In the genomic region with DNA sequence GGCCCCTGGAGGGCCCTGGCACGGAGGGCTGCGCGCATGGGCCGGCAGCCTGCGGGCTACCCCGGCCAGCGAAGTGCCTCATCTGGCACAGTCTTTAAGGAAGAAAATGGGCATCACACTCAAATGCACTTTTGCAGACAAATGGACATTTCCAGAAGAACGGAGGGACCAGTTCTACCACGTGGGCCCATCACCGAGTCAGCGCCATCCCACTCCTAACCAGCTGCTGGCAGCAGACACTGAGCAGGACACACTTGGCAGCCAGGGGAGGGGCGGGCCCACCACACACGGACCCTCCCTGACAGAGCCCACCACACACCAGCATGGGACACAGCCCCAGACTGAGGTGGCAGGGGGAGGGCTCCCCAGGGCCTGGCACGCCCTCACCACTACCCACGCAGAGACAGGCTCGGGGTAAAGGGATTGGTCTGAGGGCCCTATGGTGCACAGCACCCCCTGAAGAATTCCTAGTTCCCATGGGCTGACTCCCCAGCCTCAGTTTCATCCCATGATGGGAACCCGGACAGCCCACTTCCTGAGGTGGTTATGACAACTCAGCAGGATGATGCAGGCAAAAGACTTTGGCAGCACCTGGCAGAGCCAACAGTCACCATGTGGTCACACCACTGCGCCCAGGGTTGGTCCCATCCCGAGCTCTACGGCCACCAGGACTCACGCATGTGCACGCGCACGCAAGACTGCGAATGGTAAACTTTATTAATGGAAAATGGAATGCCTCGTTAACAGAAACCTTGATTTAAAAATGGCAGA, we compare ENCODE assay signal across 9 cellular contexts. TPM values are rescaled to one million over a fixed set of nuclear protein-coding genes. Genes with fewer than 3 reads are reported as not detected.
DNase-seq lines count a peak whose midpoint lies in the region; ATAC-seq and TF ChIP-seq lines count a peak whose summit lies in the region.
"Had no signal": no experiment of that assay in that cellular context is flagged by ENCODE, and none has a peak within 500 bp of the region (broad histone marks: within the 10 kb centered on the region; RNA-seq: fewer than 3 reads in every experiment).

No MANE protein-coding gene starts in this region.

- H4K20me1 ChIP-seq in mammary epithelial cell (ENCODE audit: insufficient read depth, low read length): no peaks in the 10 kb centered on the region

- 65% methylated on average over 22 of the region's 26 CpGs for WGBS in mammary epithelial cell (ENCODE audit: low coverage, missing lambda C conversion rate)

- peaks cover 5% of the 10 kb centered on the region for H3K4me1 Mint-ChIP-seq in central memory CD8-positive, alpha-beta T cell
- H3K4me1 Mint-ChIP-seq in immature natural killer cell: peaks cover 4 to 6% of the 10 kb centered on the region in 2 donors

- H3K4me1 ChIP-seq in breast epithelium (peaks cover 0 to 6% of the 10 kb centered on the region in 2 donors), mammary epithelial cell (ENCODE audit: insufficient read depth, low read length) (peaks cover 14% of the 10 kb centered on the region)

- H2AFZ ChIP-seq in mammary epithelial cell (ENCODE audit: low read depth, low read length): no peak overlapping the region

- no peak overlapping the region for H3K9ac ChIP-seq in mammary epithelial cell (ENCODE audit: insufficient read depth, low read length)

- no peaks in the 10 kb centered on the region for H3K9me3 Mint-ChIP-seq in central memory CD8-positive, alpha-beta T cell
- no peaks in the 10 kb centered on the region for H3K9me3 Mint-ChIP-seq in immature natural killer cell

- no peak for TF ChIP-seq POLR2A in breast epithelium (IDR thresholded peaks at IDR 0.05)

- peak; percentile 40 for ATAC-seq in central memory CD8-positive, alpha-beta T cell (replicated peaks; ENCODE audit: extremely low read depth, poor library complexity, severe bottlenecking)
- no peak for ATAC-seq in left lobe of liver
- ATAC-seq: activated CD8-positive, alpha-beta memory T cell treated with anti-CD3 and anti-CD28 coated beads, Interleukin-2, amount 10 ng/mL, durations not matched to agents 7 days and 5 days had no signal

- H3K27me3 ChIP-seq in breast epithelium (no peaks in the 10 kb centered on the region), mammary epithelial cell (ENCODE audit: insufficient read depth, low read length) (no peaks in the 10 kb centered on the region)

- no peak for DNase-seq in breast epithelium (ENCODE audit: low spot score in 2 of 2)
- DNase-seq in mammary epithelial cell: no peak
- DNase-seq in central memory CD8-positive, alpha-beta T cell (ENCODE audit: low spot score in 2 of 2): no peak
- peak; percentile 15 for DNase-seq in myocyte (ENCODE audit: low read depth)
- no peak for DNase-seq in immature natural killer cell
- DNase-seq in NCI-H2107 (lab: John Stamatoyannopoulos, UW): no peak
- no peak for DNase-seq in left lobe of liver (ENCODE audit: low spot score)
- DNase-seq: activated CD8-positive, alpha-beta memory T cell treated with anti-CD3 and anti-CD28 coated beads, Interleukin-2, amount 10 ng/mL, durations not matched to agents 7 days and 5 days had no signal

- CTCF ChIA-PET in mammary epithelial cell (lab: Charles Lee; ENCODE audit: low non-redundant PET): no interaction called here

- BruUV-seq in mammary epithelial cell (replicated peaks; lab: Mats Ljungman, UMichigan): no TSS peak

- H3K4me3 ChIP-seq in breast epithelium: peak overlapping the region in 1 of 3 donors; percentile 47
- H3K4me3 ChIP-seq in mammary epithelial cell (replicated peaks in 1 of 3; ENCODE audit: insufficient read depth in 1 of 3, low read depth in 2 of 3, low read length in 3 of 3): no peak overlapping the region

- in situ Hi-C loops in mammary epithelial cell (cut with MboI; ENCODE audit: low sequenced_read_pairs in 2 of 2): loop anchor here in 1 of 2 donors (25.0 kb wide), 1 partner anchor 549 kb away; no protein-coding TSS in a partner anchor

- TF ChIP-seq CTCF in breast epithelium (IDR thresholded peaks at IDR 0.05) (no peak), mammary epithelial cell (conservative IDR thresholded peaks at IDR 0.05 in 1 of 2, IDR thresholded peaks at IDR 0.05 in 1 of 2; ENCODE audit: extremely low read depth in 1 of 2, insufficient read depth in 1 of 2, low read depth in 1 of 2, low read length in 2 of 2) (no peak)

- H3K79me2 ChIP-seq in mammary epithelial cell (ENCODE audit: insufficient read depth, low read length): peaks cover 5% of the 10 kb centered on the region

- H3K9me3 ChIP-seq in breast epithelium: no peaks in the 10 kb centered on the region
- no peaks in the 10 kb centered on the region for H3K9me3 ChIP-seq in mammary epithelial cell (replicated peaks; ENCODE audit: insufficient read depth, low read length)

- dilution Hi-C loops in mammary epithelial cell (cut with HindIII; ENCODE audit: low sequenced_read_pairs): loop anchor here (5.0 kb wide), 1 partner anchor 36 kb away; a partner anchor contains a TSS

- H3K4me3 Mint-ChIP-seq in central memory CD8-positive, alpha-beta T cell: no peak overlapping the region
- no peak overlapping the region for H3K4me3 Mint-ChIP-seq in immature natural killer cell
- H3K4me3 Mint-ChIP-seq: activated CD8-positive, alpha-beta memory T cell treated with anti-CD3 and anti-CD28 coated beads, Interleukin-2, amount 10 ng/mL, durations not matched to agents 7 days and 5 days had no signal

- H3K27ac ChIP-seq in breast epithelium (peak overlapping the region; percentile 60 to 71), mammary epithelial cell (ENCODE audit: insufficient read depth, low read depth, low read length) (no peak overlapping the region), temporal lobe (ENCODE audit: low read depth, low read length) (peak overlapping the region; percentile 54)

- peaks cover 6% of the 10 kb centered on the region for H3K36me3 ChIP-seq in breast epithelium
- H3K36me3 ChIP-seq in mammary epithelial cell (ENCODE audit: insufficient read depth, low read length): peaks cover 6% of the 10 kb centered on the region

- H3K4me2 ChIP-seq in mammary epithelial cell (ENCODE audit: insufficient read depth, low read depth, low read length): no peak overlapping the region

- H3K36me3 Mint-ChIP-seq in central memory CD8-positive, alpha-beta T cell (ENCODE audit: insufficient read depth): peaks cover 52% of the 10 kb centered on the region
- peaks cover 0 to 27% (median 5%) of the 10 kb centered on the region in 3 donors for H3K36me3 Mint-ChIP-seq in immature natural killer cell

- intact Hi-C loops in breast epithelium (cut with DNase I; ENCODE audit: low total_unique reads): no loop called here
- intact Hi-C loops in mammary epithelial cell (cut with micrococcal nuclease): no loop called here

- peak overlapping the region; percentile 67 for H3K27ac Mint-ChIP-seq in central memory CD8-positive, alpha-beta T cell (ENCODE audit: low read depth)
- no peak overlapping the region for H3K27ac Mint-ChIP-seq in immature natural killer cell
- H3K27ac Mint-ChIP-seq: activated CD8-positive, alpha-beta memory T cell treated with anti-CD3 and anti-CD28 coated beads, Interleukin-2, amount 10 ng/mL, durations not matched to agents 7 days and 5 days had no signal

- H3K27me3 Mint-ChIP-seq in central memory CD8-positive, alpha-beta T cell: no peaks in the 10 kb centered on the region
- peaks cover 2% of the 10 kb centered on the region in 3 donors for H3K27me3 Mint-ChIP-seq in immature natural killer cell (ENCODE audit: low read depth in 3 of 3)
- H3K27me3 Mint-ChIP-seq: activated CD8-positive, alpha-beta memory T cell treated with anti-CD3 and anti-CD28 coated beads, Interleukin-2, amount 10 ng/mL, durations not matched to agents 7 days and 5 days had no signal

RNA-seq across cellular contexts. Expression of a gene that starts 18.7 kb away (rescaled TPM):
- total RNA-seq in breast epithelium (10 to 100 TPM in 1 of 3 donors, 1 to 10 TPM in 2; 1.1 to 11.7 (median 1.3) TPM), mammary epithelial cell (1 to 10 TPM; 4.5 to 9.9 TPM), myocyte (0.05 TPM in 1 of 2 replicates, not detected in the other), temporal lobe (0.49 TPM), left lobe of liver (not detected)
- polyA plus RNA-seq in mammary epithelial cell (4.1 TPM), immature natural killer cell (under 1 TPM in 1 of 3 donors, not detected in 2; 0.06 TPM)
- 2.9 TPM for polyA minus RNA-seq in mammary epithelial cell
- 0.20 TPM for polyA plus RNA-seq in myocyte (2012)

RNA-seq across cellular contexts. Expression of a gene that starts 36.1 kb away (rescaled TPM):
- total RNA-seq in breast epithelium (10 to 100 TPM; 46.4 to 68.8 (median 62.1) TPM), mammary epithelial cell (10 to 100 TPM; 20.2 to 49.1 TPM), myocyte (30.8 and 35.1 TPM in 2 replicates), temporal lobe (32.9 TPM), left lobe of liver (49.4 TPM)
- polyA plus RNA-seq in mammary epithelial cell (7.6 TPM), immature natural killer cell (10 to 100 TPM; 12.8 to 43.4 (median 19.6) TPM)
- 28.9 TPM for polyA minus RNA-seq in mammary epithelial cell
- 44.0 TPM for polyA plus RNA-seq in myocyte (2012)

RNA-seq across cellular contexts. Expression of a gene that starts 36.4 kb away (rescaled TPM):
- total RNA-seq in breast epithelium (100 to 1,000 TPM in 2 of 3 donors, 10 to 100 TPM in 1; 64.2 to 112 (median 111) TPM), mammary epithelial cell (10 to 100 TPM; 26.0 to 88.5 TPM), myocyte (41.7 and 42.1 TPM in 2 replicates), temporal lobe (79.7 TPM), left lobe of liver (48.6 TPM)
- polyA plus RNA-seq in mammary epithelial cell (30.9 TPM), immature natural killer cell (100 to 1,000 TPM in 1 of 3 donors, 10 to 100 TPM in 1, 1 to 10 TPM in 1; 6.4 to 103 (median 29.6) TPM)
- polyA minus RNA-seq in mammary epithelial cell: 42.5 TPM
- 49.8 TPM for polyA plus RNA-seq in myocyte (2012)
